In the genomic region with DNA sequence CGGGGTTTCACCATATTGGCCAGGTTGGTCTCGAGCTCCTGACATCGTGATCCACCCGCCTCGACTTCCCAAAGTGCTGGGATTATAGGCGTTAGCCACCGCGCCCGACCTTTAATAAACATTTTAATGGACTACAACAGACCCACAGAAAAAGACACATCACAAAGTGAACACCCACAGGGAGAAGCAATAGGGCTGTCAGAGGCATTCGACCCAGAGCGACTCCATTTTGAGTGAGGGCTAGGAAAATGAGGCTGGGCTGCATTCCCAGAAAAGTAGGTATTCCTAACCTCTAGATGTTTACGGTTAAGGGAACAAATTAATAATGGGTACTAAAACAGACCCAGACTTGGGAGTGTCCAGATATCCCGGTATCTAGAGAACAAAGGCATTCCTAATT, we compare ENCODE assay signal across 9 cellular contexts. TPM values are rescaled to one million over a fixed set of nuclear protein-coding genes. Genes with fewer than 3 reads are reported as not detected.
DNase-seq lines count a peak whose midpoint lies in the region; ATAC-seq and TF ChIP-seq lines count a peak whose summit lies in the region.
"Had no signal": no experiment of that assay in that cellular context is flagged by ENCODE, and none has a peak within 500 bp of the region (broad histone marks: within the 10 kb centered on the region; RNA-seq: fewer than 3 reads in every experiment).

No MANE protein-coding gene starts in this region.

- H3K36me3 Mint-ChIP-seq in IgD-negative memory B cell, result peaks cover 14% of the 10 kb centered on the region

- peak overlapping the region; percentile 62 for H3K9ac ChIP-seq in muscle layer of colon (ENCODE audit: low read length)

- CTCF ChIA-PET in AG04449 (lab: Yijun Ruan, JAX), result no interaction called here

- H3K27ac Mint-ChIP-seq in IgD-negative memory B cell, result peak overlapping the region in 2 of 3 donors; percentile 79 to 88

- TF ChIP-seq CTCF in AG04449 (IDR thresholded peaks at IDR 0.05; ENCODE audit: insufficient read depth, low read length, missing control alignments) (no peak), choroid plexus epithelial cell (conservative IDR thresholded peaks at IDR 0.05; ENCODE audit: low read depth, low read length) (no peak)

- H3K27me3 ChIP-seq in muscle layer of colon (ENCODE audit: control insufficient read depth in 1 of 2, insufficient read depth in 2 of 2, low read length in 2 of 2), result no peaks in the 10 kb centered on the region

- H3K27ac ChIP-seq in muscle layer of colon (ENCODE audit: low read depth, low read length), result peak overlapping the region; percentile 62

- no peaks in the 10 kb centered on the region for H3K27me3 Mint-ChIP-seq in IgD-negative memory B cell

- H3K36me3 ChIP-seq in muscle layer of colon (ENCODE audit: insufficient read depth, low read length), result peaks cover 12% of the 10 kb centered on the region

- DNase-seq in AG04449 (ENCODE audit: low read depth, low spot score) (no peak), choroid plexus epithelial cell (ENCODE audit: low read depth) (no peak), glomerular visceral epithelial cell (ENCODE audit: extremely low spot score) (no peak), posterior cingulate gyrus (no peak), HUDEP-2 (lab: John Stamatoyannopoulos, UW; ENCODE audit: unreplicated experiment in 76 of 76) (no peak)
- DNase-seq: NCI-H345 had no signal

- intact Hi-C loops in posterior cingulate gyrus (cut with DNase I), result loop anchor here (2.0 to 5.0 kb wide), 3 partner anchors 27 to 95 kb away; partner anchors contain the start of genes ERVK3-1, ZNF274 and ZSCAN22

- peaks cover 12% of the 10 kb centered on the region for H3K9me3 ChIP-seq in muscle layer of colon (ENCODE audit: low read length)

- POLR2A ChIA-PET in AG04449 (lab: Yijun Ruan, JAX), result interaction anchor here (0.9 kb wide), 1 partner anchor 94 kb away, joined by 4 read pairs; the partner anchor contains the start of gene ZNF274

- H3K4me3 Mint-ChIP-seq in IgD-negative memory B cell, result peak overlapping the region; percentile 89 to 98 (median 94)

- H3K4me1 Mint-ChIP-seq in IgD-negative memory B cell, result peaks cover 7 to 27% (median 26%) of the 10 kb centered on the region in 3 donors

- H3K4me1 ChIP-seq in muscle layer of colon (ENCODE audit: insufficient read depth, low read length), result peaks cover 10% of the 10 kb centered on the region

- peaks cover 6 to 10% (median 8%) of the 10 kb centered on the region in 3 donors for H3K9me3 Mint-ChIP-seq in IgD-negative memory B cell

- ATAC-seq in GM21717 (IDR thresholded peaks at IDR 0.05; ENCODE audit: unreplicated experiment), result no peak

- peak overlapping the region; percentile 66 for H3K4me3 ChIP-seq in AG04449 (ENCODE audit: low read depth, low read length)
- peak overlapping the region; percentile 92 for H3K4me3 ChIP-seq in choroid plexus epithelial cell (ENCODE audit: low read depth, low read length)
- H3K4me3 ChIP-seq in muscle layer of colon (ENCODE audit: low read depth in 1 of 2, low read length in 2 of 2), result peak overlapping the region; percentile 83 to 94

RNA-seq across cellular contexts. Expression of gene ZNF8, which starts 1.0 kb away (rescaled TPM):
- 0.98 TPM for polyA plus RNA-seq in IgD-negative memory B cell

RNA-seq across cellular contexts. Expression of gene ERVK3-1, which starts 27.4 kb away (rescaled TPM):
- polyA plus RNA-seq in IgD-negative memory B cell, result 76.1 TPM

RNA-seq across cellular contexts. Expression of gene ZNF544, which starts 49.0 kb away (rescaled TPM):
- polyA plus RNA-seq in IgD-negative memory B cell, result 32.4 TPM

RNA-seq across cellular contexts. Expression of gene ZSCAN22, which starts 49.0 kb away (rescaled TPM):
- polyA plus RNA-seq in IgD-negative memory B cell, result 2.9 TPM
